1 cellular context compared by ENCODE assay signal in the genomic region with DNA sequence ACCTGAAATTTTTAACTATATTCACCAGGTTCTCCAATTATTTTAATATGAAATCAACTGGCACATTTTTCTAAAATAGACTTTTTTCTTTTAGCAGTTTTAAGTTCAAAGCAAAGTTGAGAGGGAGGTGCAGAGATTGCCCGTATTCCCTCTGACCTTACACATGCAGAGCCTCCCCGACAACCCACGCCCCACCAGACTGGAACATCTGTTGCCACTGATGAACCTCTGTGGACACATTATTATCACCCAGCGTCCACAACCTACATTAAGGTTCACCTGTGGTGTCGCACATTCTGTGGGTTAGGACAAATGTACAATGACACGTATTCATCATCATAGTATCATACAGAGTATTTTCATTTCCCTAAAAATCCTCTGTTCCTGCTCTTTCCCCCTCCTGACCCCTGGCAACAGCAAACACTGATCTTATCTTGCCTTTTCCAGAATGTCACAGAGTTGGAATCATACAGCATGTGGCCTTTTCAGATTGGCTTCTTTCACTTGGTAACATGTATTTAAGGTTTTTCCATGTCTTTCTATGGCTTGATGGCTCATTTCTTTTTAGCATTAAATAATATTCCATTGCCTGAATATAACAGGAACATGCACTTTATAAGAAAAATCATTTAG.
TF ChIP-seq lines count a peak whose summit lies in the region.

No MANE protein-coding gene starts in this region.

TF ChIP-seq in H1, 55 proteins besides CTCF, POLR2A, EP300 and RAD21:
- TF ChIP-seq TEAD4 (IDR thresholded peaks at IDR 0.05; ENCODE audit: low read depth, low read length) (no peak), SP2 (IDR thresholded peaks at IDR 0.05; ENCODE audit: low read length) (no peak), GABPA (IDR thresholded peaks at IDR 0.05; ENCODE audit: borderline replicate concordance, insufficient read depth, low read length) (no peak), SIRT6 (IDR thresholded peaks at IDR 0.05; ENCODE audit: low read length) (no peak), FOSL1 (IDR thresholded peaks at IDR 0.05; ENCODE audit: insufficient read depth, low read depth, low read length) (no peak), BRCA1 (IDR thresholded peaks at IDR 0.05; ENCODE audit: low read depth, low read length) (no peak), CHD7 (IDR thresholded peaks at IDR 0.05; ENCODE audit: insufficient replicate concordance, low read length) (no peak), SAP30 (IDR thresholded peaks at IDR 0.05; ENCODE audit: insufficient read depth, insufficient replicate concordance, low read length) (no peak), NRF1 (IDR thresholded peaks at IDR 0.05; ENCODE audit: low read depth, low read length) (no peak), POU5F1 (IDR thresholded peaks at IDR 0.05; ENCODE audit: low read depth, low read length) (no peak), SP4 (IDR thresholded peaks at IDR 0.05; ENCODE audit: low read length) (no peak), SP1 (IDR thresholded peaks at IDR 0.05; ENCODE audit: low read depth, low read length) (no peak), POLR2AphosphoS5 (IDR thresholded peaks at IDR 0.05; ENCODE audit: low read depth, low read length) (no peak), CREB1 (IDR thresholded peaks at IDR 0.05) (no peak), RXRA (IDR thresholded peaks at IDR 0.05; ENCODE audit: insufficient read depth, low read depth, low read length) (no peak), SUZ12 (IDR thresholded peaks at IDR 0.05; ENCODE audit: low read length) (no peak), CBX5 (IDR thresholded peaks at IDR 0.05; ENCODE audit: low read depth, low read length) (no peak)
